Comparison of ENCODE assay signal across 12 cellular contexts in genomic region chr5:163649522-163649921, GRCh38.
DNase-seq lines count a peak whose midpoint lies in the region; ATAC-seq and TF ChIP-seq lines count a peak whose summit lies in the region.
"Had no signal": no experiment of that assay in that cellular context is flagged by ENCODE, and none has a peak within 500 bp of the region (broad histone marks: within the 10 kb centered on the region; RNA-seq: fewer than 3 reads in every experiment).

No MANE protein-coding gene starts in this region.

- H3K4me1 ChIP-seq in foreskin keratinocyte (no peaks in the 10 kb centered on the region), left lung (no peaks in the 10 kb centered on the region)
- H3K4me1 ChIP-seq: tibial nerve had no signal

- DNase-seq in AG10803 (ENCODE audit: low read depth) (peak; percentile 38), MG63 (peak; percentile 24), WERI-Rb-1 (peak; percentile 10), foreskin keratinocyte (peak in 1 of 2 donors; percentile 68), hypothalamus (lab: John Stamatoyannopoulos, UW) (no peak), left lung (no peak), medulla oblongata (ENCODE audit: extremely low spot score) (no peak)
- DNase-seq: naive thymus-derived CD4-positive, alpha-beta T cell; NCI-H1105 treated with DMSO at 0.1 percent for 48 hours; T-helper 2 cell had no signal

- intact Hi-C loops in left lung (cut with DNase I), result no loop called here

- H3K4me3 ChIP-seq in AG10803 (ENCODE audit: low read length) (no peak overlapping the region), MG63 (no peak overlapping the region), WERI-Rb-1 (ENCODE audit: low read depth, low read length) (no peak overlapping the region), left lung (no peak overlapping the region)
- H3K4me3 ChIP-seq: tibial nerve had no signal

- no peaks in the 10 kb centered on the region for H3K27me3 ChIP-seq in MG63
- H3K27me3 ChIP-seq in WERI-Rb-1 (ENCODE audit: insufficient read depth, low read depth, severe bottlenecking), result no peaks in the 10 kb centered on the region
- no peaks in the 10 kb centered on the region for H3K27me3 ChIP-seq in foreskin keratinocyte
- no peaks in the 10 kb centered on the region for H3K27me3 ChIP-seq in left lung
- H3K27me3 ChIP-seq: tibial nerve had no signal

- no peaks in the 10 kb centered on the region for H3K36me3 ChIP-seq in MG63
- no peaks in the 10 kb centered on the region for H3K36me3 ChIP-seq in WERI-Rb-1
- no peaks in the 10 kb centered on the region for H3K36me3 ChIP-seq in left lung
- H3K36me3 ChIP-seq: tibial nerve had no signal

- TF ChIP-seq CTCF in AG10803 (conservative IDR thresholded peaks at IDR 0.05; ENCODE audit: low read length) (no peak), WERI-Rb-1 (IDR thresholded peaks at IDR 0.05; ENCODE audit: low read depth, low read length) (no peak), foreskin keratinocyte (conservative IDR thresholded peaks at IDR 0.05) (no peak), left lung (IDR thresholded peaks at IDR 0.05) (no peak)

- H3K27ac ChIP-seq in WERI-Rb-1, result no peak overlapping the region
- H3K27ac ChIP-seq in foreskin keratinocyte, result no peak overlapping the region
- no peak overlapping the region for H3K27ac ChIP-seq in left lung
- H3K27ac ChIP-seq: tibial nerve had no signal

- ATAC-seq in foreskin keratinocyte (peak; percentile 25), left lung (no peak), HG02623 (IDR thresholded peaks at IDR 0.05; ENCODE audit: unreplicated experiment) (no peak)
- ATAC-seq: naive thymus-derived CD4-positive, alpha-beta T cell had no signal

- H3K9me3 ChIP-seq in MG63 (peaks cover 14% of the 10 kb centered on the region), WERI-Rb-1 (ENCODE audit: severe bottlenecking) (no peaks in the 10 kb centered on the region), left lung (peaks cover 0 to 9% of the 10 kb centered on the region in 2 donors)

Comparison
In these comparisons a context has a peak if more than half of its experiments do, and no peak if none do; other contexts are left out.
1. DNase-seq: peak in AG10803 (single experiment), MG63 (single experiment) and WERI-Rb-1 (single experiment); none in hypothalamus (0 of 51), left lung (0 of 2) and medulla oblongata (single experiment).